In the genomic region with DNA sequence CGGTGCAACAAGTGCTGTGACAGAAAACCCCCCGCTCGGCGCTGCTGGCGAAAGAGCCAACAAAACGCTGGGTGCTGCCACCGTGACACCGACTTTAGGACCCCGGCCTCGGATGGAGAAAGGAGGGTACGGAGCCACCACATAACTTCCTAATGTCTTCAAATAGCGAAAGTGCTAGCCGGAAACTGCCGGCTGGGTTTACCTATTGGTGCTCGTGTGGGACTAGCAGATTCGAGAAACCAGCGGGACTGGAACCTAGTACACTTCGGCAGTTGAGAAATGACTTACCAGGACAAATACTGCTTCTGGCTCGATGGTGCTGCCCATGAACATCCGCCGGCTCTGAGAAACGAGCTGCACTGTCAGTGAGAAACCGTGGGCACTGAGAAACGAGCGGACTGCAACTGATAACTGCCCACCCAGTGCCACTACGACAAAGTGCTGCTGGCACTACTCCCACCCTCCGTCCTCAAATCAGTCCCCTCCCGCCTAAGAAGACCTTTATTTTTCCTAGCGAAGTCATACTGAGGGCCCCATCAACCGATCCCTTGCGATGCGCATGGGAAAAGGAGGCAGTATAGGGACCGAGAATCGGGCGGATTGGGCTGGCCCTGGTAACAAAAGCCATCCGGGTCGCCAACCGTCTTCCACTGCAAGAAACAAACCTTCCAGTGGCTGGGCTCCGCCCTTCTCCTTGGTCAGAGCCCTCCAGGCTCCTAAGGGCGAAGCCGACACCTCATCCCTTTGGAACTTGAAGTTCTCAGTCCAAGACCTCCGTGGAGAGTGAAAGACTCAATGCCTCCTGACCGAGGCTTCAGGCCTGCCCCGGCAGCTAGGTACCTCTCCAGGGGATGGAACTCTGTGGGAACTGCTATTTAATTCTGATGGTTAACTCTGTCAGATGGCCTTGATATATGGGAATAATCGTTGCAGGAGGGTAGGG, we compare ENCODE assay signal across 8 cellular contexts. TPM values are rescaled to one million over a fixed set of nuclear protein-coding genes. Genes with fewer than 3 reads are reported as not detected.
DNase-seq lines count a peak whose midpoint lies in the region; ATAC-seq and TF ChIP-seq lines count a peak whose summit lies in the region.

No MANE protein-coding gene starts in this region.

- TF ChIP-seq CTCF in GM12864 (IDR thresholded peaks at IDR 0.05; ENCODE audit: low read depth, low read length, missing control alignments): no peak
- no peak for TF ChIP-seq CTCF in right atrium auricular region (IDR thresholded peaks at IDR 0.05)
- TF ChIP-seq CTCF in uterus (IDR thresholded peaks at IDR 0.05): peak in 1 of 4 experiments; percentile 26

- H3K27ac Mint-ChIP-seq in T-cell: peak overlapping the region; percentile 99 to 100

- peak overlapping the region; percentile 99 to 100 for H3K27ac ChIP-seq in right atrium auricular region
- peak overlapping the region; percentile 97 to 99 for H3K27ac ChIP-seq in uterus

- peaks cover 16% of the 10 kb centered on the region for H3K36me3 ChIP-seq in right atrium auricular region
- no peaks in the 10 kb centered on the region for H3K36me3 ChIP-seq in uterus

- H3K36me3 Mint-ChIP-seq in T-cell: peaks cover 25% of the 10 kb centered on the region

- H3K4me3 ChIP-seq in GM12864 (ENCODE audit: low read depth, low read length) (peak overlapping the region; percentile 78), right atrium auricular region (peak overlapping the region; percentile 73 to 91), uterus (peak overlapping the region; percentile 78)

- peaks cover 47 to 60% (median 50%) of the 10 kb centered on the region in 3 donors for H3K4me1 Mint-ChIP-seq in T-cell

- peaks cover 0 to 4% (median 0%) of the 10 kb centered on the region in 3 donors for H3K9me3 Mint-ChIP-seq in T-cell

- CTCF ChIA-PET in T-cell (lab: Charles Lee): interaction anchor here (0.7 to 3.4 kb wide), 6 partner anchors 25 to 158 kb away, joined by 3 to 36 read pairs (median 6); a partner anchor contains a TSS

- TF ChIP-seq POLR2A in uterus (IDR thresholded peaks at IDR 0.05): peak; percentile 57 to 60

- peak; percentile 89 for DNase-seq in GM12864 (ENCODE audit: low read depth)
- peak; percentile 39 for DNase-seq in NCI-H1436 treated with DMSO at 0.1 percent for 48 hours (lab: John Stamatoyannopoulos, UW)
- DNase-seq in T-cell: peak; percentile 77 to 94 (median 88)
- peak; percentile 54 to 94 (median 81) for DNase-seq in amygdala (lab: John Stamatoyannopoulos, UW)
- DNase-seq in right atrium auricular region (ENCODE audit: low spot score): peak; percentile 96
- peak; percentile 93 for DNase-seq in putamen (ENCODE audit: low spot score)
- peak; percentile 89 to 90 for DNase-seq in uterus

- H3K9me3 ChIP-seq in right atrium auricular region: no peaks in the 10 kb centered on the region
- H3K9me3 ChIP-seq in uterus: no peaks in the 10 kb centered on the region

- ATAC-seq in HG02678 (IDR thresholded peaks at IDR 0.05; ENCODE audit: unreplicated experiment): peak; percentile 42
- ATAC-seq in T-cell (replicated peaks in 1 of 4): peak; percentile 50 to 64 (median 60)

- H3K4me1 ChIP-seq in right atrium auricular region (peaks cover 0 to 31% of the 10 kb centered on the region in 2 donors), uterus (no peaks in the 10 kb centered on the region)

- POLR2A ChIA-PET in T-cell (lab: Charles Lee): interaction anchor here (0.6 to 3.2 kb wide), 8 partner anchors 26 to 417 kb away, joined by 3 to 59 read pairs (median 6); a partner anchor contains a TSS

- H3K27me3 ChIP-seq in right atrium auricular region: no peaks in the 10 kb centered on the region
- H3K27me3 ChIP-seq in uterus: no peaks in the 10 kb centered on the region

- intact Hi-C loops in uterus (cut with DNase I; ENCODE audit: low total_unique reads): no loop called here

- peak overlapping the region; percentile 95 to 98 (median 96) for H3K4me3 Mint-ChIP-seq in T-cell

- no peaks in the 10 kb centered on the region for H3K27me3 Mint-ChIP-seq in T-cell

RNA-seq across cellular contexts. Expression of a gene that starts 27.0 kb away (rescaled TPM):
- total RNA-seq in T-cell: 10 to 100 TPM; 47.8 to 64.1 (median 53.1) TPM
- under 1 TPM in 1 of 2 donors, not detected in 1; 0.63 TPM for total RNA-seq in right atrium auricular region
- total RNA-seq in uterus: 10 to 100 TPM in 2 of 4 donors, 1 to 10 TPM in 2; 2.4 to 62.8 (median 8.5) TPM

RNA-seq across cellular contexts. Expression of a gene that starts 53.6 kb away (rescaled TPM):
- total RNA-seq in T-cell (10 to 100 TPM; 62.0 to 71.9 (median 67.5) TPM), right atrium auricular region (10 to 100 TPM; 14.8 to 16.4 TPM), uterus (10 to 100 TPM; 28.2 to 75.4 (median 45.7) TPM)

Comparison
In these comparisons a context has a peak if more than half of its experiments do, and no peak if none do; other contexts are left out.
1. Peak in every context shown above with its lines: DNase-seq, ATAC-seq, H3K4me3 ChIP-seq and H3K27ac ChIP-seq.
2. DNase-seq: peak in every context shown above with its lines; median percentile 96 in right atrium auricular region; 93 in putamen; 90 in uterus; 89 in GM12864; 88 in T-cell; 81 in amygdala; 39 in NCI-H1436 treated with DMSO at 0.1 percent for 48 hours.